In genomic region chr18:74456409-74457042, GRCh38 we compare ENCODE assay signal across 9 cellular contexts. TPM values are rescaled to one million over a fixed set of nuclear protein-coding genes. Genes with fewer than 3 reads are reported as not detected.
DNase-seq lines count a peak whose midpoint lies in the region; ATAC-seq and TF ChIP-seq lines count a peak whose summit lies in the region.
"Had no signal": no experiment of that assay in that cellular context is flagged by ENCODE, and none has a peak within 500 bp of the region (broad histone marks: within the 10 kb centered on the region; RNA-seq: fewer than 3 reads in every experiment).

No MANE protein-coding gene starts in this region.

- H3K4me1 ChIP-seq in Caco-2: no peaks in the 10 kb centered on the region
- H3K4me1 ChIP-seq in right atrium auricular region: peaks cover 0 to 53% of the 10 kb centered on the region in 2 donors

- peak overlapping the region; percentile 26 for H3K4me3 ChIP-seq in Caco-2 (ENCODE audit: low read depth, low read length)
- H3K4me3 ChIP-seq in right atrium auricular region: peak overlapping the region; percentile 42 to 57

- H3K27ac Mint-ChIP-seq in Caco-2 (ENCODE audit: unreplicated experiment): no peak overlapping the region
- H3K27ac Mint-ChIP-seq in CD4-positive, alpha-beta T cell: no peak overlapping the region

- no peaks in the 10 kb centered on the region for H3K36me3 Mint-ChIP-seq in Caco-2 (ENCODE audit: insufficient read depth, unreplicated experiment)
- no peaks in the 10 kb centered on the region for H3K36me3 Mint-ChIP-seq in activated T-cell treated with anti-CD3 and anti-CD28 coated beads, Interleukin-2, amount 50 U/mL, for 4 hours (ENCODE audit: insufficient read depth)
- no peaks in the 10 kb centered on the region for H3K36me3 Mint-ChIP-seq in CD4-positive, alpha-beta T cell (ENCODE audit: low read depth)

- peak overlapping the region in 1 of 2 donors; percentile 61 for H3K27ac ChIP-seq in right atrium auricular region
- H3K27ac ChIP-seq in CD4-positive, alpha-beta T cell (ENCODE audit: low read depth, low read length): no peak overlapping the region

- H3K27me3 ChIP-seq in Caco-2 (replicated peaks; ENCODE audit: control insufficient read depth, insufficient read depth, low read length) (no peaks in the 10 kb centered on the region), right atrium auricular region (no peaks in the 10 kb centered on the region)
- peaks cover 44% of the 10 kb centered on the region for H3K27me3 ChIP-seq in CD4-positive, alpha-beta T cell (ENCODE audit: control insufficient read depth, insufficient read depth, low read length)

- no peaks in the 10 kb centered on the region for H3K9me3 Mint-ChIP-seq in Caco-2 (ENCODE audit: unreplicated experiment)
- no peaks in the 10 kb centered on the region for H3K9me3 Mint-ChIP-seq in activated T-cell treated with anti-CD3 and anti-CD28 coated beads, Interleukin-2, amount 50 U/mL, for 4 hours
- no peaks in the 10 kb centered on the region for H3K9me3 Mint-ChIP-seq in CD4-positive, alpha-beta T cell

- H3K4me1 Mint-ChIP-seq in Caco-2 (ENCODE audit: low read depth, unreplicated experiment): no peaks in the 10 kb centered on the region
- H3K4me1 Mint-ChIP-seq in activated T-cell treated with anti-CD3 and anti-CD28 coated beads, Interleukin-2, amount 50 U/mL, for 4 hours (ENCODE audit: low read depth): peaks cover 13% of the 10 kb centered on the region
- peaks cover 21% of the 10 kb centered on the region for H3K4me1 Mint-ChIP-seq in CD4-positive, alpha-beta T cell (ENCODE audit: low read depth)

- POLR2A ChIA-PET in Caco-2 (lab: Charles Lee): no interaction called here
- POLR2A ChIA-PET in CD4-positive, alpha-beta T cell (lab: Charles Lee): no interaction called here

- no TSS peak for BruUV-seq in Caco-2 (replicated peaks; lab: Mats Ljungman, UMichigan)

- no peaks in the 10 kb centered on the region for H3K36me3 ChIP-seq in Caco-2 (ENCODE audit: control insufficient read depth, insufficient read depth, low read length)
- no peaks in the 10 kb centered on the region for H3K36me3 ChIP-seq in right atrium auricular region

- intact Hi-C loops in Caco-2 (cut with micrococcal nuclease; ENCODE audit: unreplicated experiment): loop anchor here (10.0 kb wide), 1 partner anchor 62 kb away; no protein-coding TSS in a partner anchor
- intact Hi-C loops in CD4-positive, alpha-beta T cell (cut with DNase I, micrococcal nuclease): no loop called here

- H3K27me3 Mint-ChIP-seq in Caco-2 (ENCODE audit: insufficient read depth, unreplicated experiment): peaks cover 12% of the 10 kb centered on the region
- peaks cover 44% of the 10 kb centered on the region for H3K27me3 Mint-ChIP-seq in activated T-cell treated with anti-CD3 and anti-CD28 coated beads, Interleukin-2, amount 50 U/mL, for 4 hours (ENCODE audit: low read depth)
- H3K27me3 Mint-ChIP-seq in CD4-positive, alpha-beta T cell: peaks cover 69% of the 10 kb centered on the region

- CTCF ChIA-PET in Caco-2 (lab: Charles Lee): no interaction called here
- CTCF ChIA-PET in CD4-positive, alpha-beta T cell (lab: Charles Lee): no interaction called here

- H3K4me3 Mint-ChIP-seq in Caco-2 (ENCODE audit: unreplicated experiment): peak overlapping the region; percentile 53
- no peak overlapping the region for H3K4me3 Mint-ChIP-seq in activated T-cell treated with anti-CD3 and anti-CD28 coated beads, Interleukin-2, amount 50 U/mL, for 4 hours
- no peak overlapping the region for H3K4me3 Mint-ChIP-seq in CD4-positive, alpha-beta T cell

- DNase-seq in Caco-2 (no peak), right atrium auricular region (ENCODE audit: low spot score) (no peak), putamen (ENCODE audit: low spot score) (peak; percentile 39), NCI-H446 treated with DMSO at 0.1 percent for 48 hours (lab: John Stamatoyannopoulos, UW) (no peak), germinal center (ENCODE audit: low spot score) (no peak)
- no peak for DNase-seq in activated T-cell treated with anti-CD3 and anti-CD28 coated beads, Interleukin-2, amount 50 U/mL, for 4 hours
- no peak for DNase-seq in CD4-positive, alpha-beta T cell

- no peaks in the 10 kb centered on the region for H3K9me3 ChIP-seq in Caco-2
- no peaks in the 10 kb centered on the region for H3K9me3 ChIP-seq in right atrium auricular region
- H3K9me3 ChIP-seq in CD4-positive, alpha-beta T cell (ENCODE audit: control insufficient read depth, low read length): no peaks in the 10 kb centered on the region

- no peak for TF ChIP-seq CTCF in Caco-2 (IDR thresholded peaks at IDR 0.05; ENCODE audit: insufficient read depth in 1 of 2, low read depth in 1 of 2, low read length in 1 of 2, severe bottlenecking in 1 of 2, unreplicated experiment in 1 of 2)
- TF ChIP-seq CTCF in right atrium auricular region (IDR thresholded peaks at IDR 0.05): no peak
- no peak for TF ChIP-seq CTCF in CD4-positive, alpha-beta T cell (IDR thresholded peaks at IDR 0.05)

- ATAC-seq in activated T-cell treated with anti-CD3 and anti-CD28 coated beads, Interleukin-2, amount 50 U/mL, for 4 hours: peak; percentile 37
- no peak for ATAC-seq in GM18517 (IDR thresholded peaks at IDR 0.05; ENCODE audit: unreplicated experiment)
- no peak for ATAC-seq in CD4-positive, alpha-beta T cell (ENCODE audit: poor library complexity)

RNA-seq across cellular contexts. Expression of gene DIPK1C, which starts 0.6 kb away (rescaled TPM):
- total RNA-seq in Caco-2 (2022) (not detected in 2 replicates), right atrium auricular region (1 to 10 TPM in 1 of 2 donors, not detected in 1; 2.6 TPM)
- total RNA-seq in activated T-cell treated with anti-CD3 and anti-CD28 coated beads, Interleukin-2, amount 50 U/mL, for 4 hours: not detected
- not detected for total RNA-seq in CD4-positive, alpha-beta T cell
- total RNA-seq: glomerular endothelial cell had no signal

RNA-seq across cellular contexts. Expression of gene CNDP2, which starts 39.6 kb away (rescaled TPM):
- total RNA-seq in Caco-2 (2022): 95.1 and 113 TPM in 2 replicates
- total RNA-seq in activated T-cell treated with anti-CD3 and anti-CD28 coated beads, Interleukin-2, amount 50 U/mL, for 4 hours: 100 to 1,000 TPM; 157 to 165 (median 164) TPM
- 10 to 100 TPM; 31.2 to 62.6 TPM for total RNA-seq in right atrium auricular region
- total RNA-seq in CD4-positive, alpha-beta T cell: 10 to 100 TPM; 75.5 to 75.7 TPM

Comparison
In these comparisons a context has a peak if more than half of its experiments do, and no peak if none do; other contexts are left out.
1. ATAC-seq: peak in activated T-cell treated with anti-CD3 and anti-CD28 coated beads, Interleukin-2, amount 50 U/mL, for 4 hours (2 of 2); none in GM18517 (single experiment) and CD4-positive, alpha-beta T cell (single experiment).